Comparison of ENCODE assay signal across 1 cellular context in genomic region chr3:42035007-42035406, GRCh38.
TF ChIP-seq lines count a peak whose summit lies in the region.

No MANE protein-coding gene starts in this region.

TF ChIP-seq in GM23338, 12 proteins besides CTCF, POLR2A, EP300 and RAD21 (continued from another document):
- TF ChIP-seq, protein P1, sequence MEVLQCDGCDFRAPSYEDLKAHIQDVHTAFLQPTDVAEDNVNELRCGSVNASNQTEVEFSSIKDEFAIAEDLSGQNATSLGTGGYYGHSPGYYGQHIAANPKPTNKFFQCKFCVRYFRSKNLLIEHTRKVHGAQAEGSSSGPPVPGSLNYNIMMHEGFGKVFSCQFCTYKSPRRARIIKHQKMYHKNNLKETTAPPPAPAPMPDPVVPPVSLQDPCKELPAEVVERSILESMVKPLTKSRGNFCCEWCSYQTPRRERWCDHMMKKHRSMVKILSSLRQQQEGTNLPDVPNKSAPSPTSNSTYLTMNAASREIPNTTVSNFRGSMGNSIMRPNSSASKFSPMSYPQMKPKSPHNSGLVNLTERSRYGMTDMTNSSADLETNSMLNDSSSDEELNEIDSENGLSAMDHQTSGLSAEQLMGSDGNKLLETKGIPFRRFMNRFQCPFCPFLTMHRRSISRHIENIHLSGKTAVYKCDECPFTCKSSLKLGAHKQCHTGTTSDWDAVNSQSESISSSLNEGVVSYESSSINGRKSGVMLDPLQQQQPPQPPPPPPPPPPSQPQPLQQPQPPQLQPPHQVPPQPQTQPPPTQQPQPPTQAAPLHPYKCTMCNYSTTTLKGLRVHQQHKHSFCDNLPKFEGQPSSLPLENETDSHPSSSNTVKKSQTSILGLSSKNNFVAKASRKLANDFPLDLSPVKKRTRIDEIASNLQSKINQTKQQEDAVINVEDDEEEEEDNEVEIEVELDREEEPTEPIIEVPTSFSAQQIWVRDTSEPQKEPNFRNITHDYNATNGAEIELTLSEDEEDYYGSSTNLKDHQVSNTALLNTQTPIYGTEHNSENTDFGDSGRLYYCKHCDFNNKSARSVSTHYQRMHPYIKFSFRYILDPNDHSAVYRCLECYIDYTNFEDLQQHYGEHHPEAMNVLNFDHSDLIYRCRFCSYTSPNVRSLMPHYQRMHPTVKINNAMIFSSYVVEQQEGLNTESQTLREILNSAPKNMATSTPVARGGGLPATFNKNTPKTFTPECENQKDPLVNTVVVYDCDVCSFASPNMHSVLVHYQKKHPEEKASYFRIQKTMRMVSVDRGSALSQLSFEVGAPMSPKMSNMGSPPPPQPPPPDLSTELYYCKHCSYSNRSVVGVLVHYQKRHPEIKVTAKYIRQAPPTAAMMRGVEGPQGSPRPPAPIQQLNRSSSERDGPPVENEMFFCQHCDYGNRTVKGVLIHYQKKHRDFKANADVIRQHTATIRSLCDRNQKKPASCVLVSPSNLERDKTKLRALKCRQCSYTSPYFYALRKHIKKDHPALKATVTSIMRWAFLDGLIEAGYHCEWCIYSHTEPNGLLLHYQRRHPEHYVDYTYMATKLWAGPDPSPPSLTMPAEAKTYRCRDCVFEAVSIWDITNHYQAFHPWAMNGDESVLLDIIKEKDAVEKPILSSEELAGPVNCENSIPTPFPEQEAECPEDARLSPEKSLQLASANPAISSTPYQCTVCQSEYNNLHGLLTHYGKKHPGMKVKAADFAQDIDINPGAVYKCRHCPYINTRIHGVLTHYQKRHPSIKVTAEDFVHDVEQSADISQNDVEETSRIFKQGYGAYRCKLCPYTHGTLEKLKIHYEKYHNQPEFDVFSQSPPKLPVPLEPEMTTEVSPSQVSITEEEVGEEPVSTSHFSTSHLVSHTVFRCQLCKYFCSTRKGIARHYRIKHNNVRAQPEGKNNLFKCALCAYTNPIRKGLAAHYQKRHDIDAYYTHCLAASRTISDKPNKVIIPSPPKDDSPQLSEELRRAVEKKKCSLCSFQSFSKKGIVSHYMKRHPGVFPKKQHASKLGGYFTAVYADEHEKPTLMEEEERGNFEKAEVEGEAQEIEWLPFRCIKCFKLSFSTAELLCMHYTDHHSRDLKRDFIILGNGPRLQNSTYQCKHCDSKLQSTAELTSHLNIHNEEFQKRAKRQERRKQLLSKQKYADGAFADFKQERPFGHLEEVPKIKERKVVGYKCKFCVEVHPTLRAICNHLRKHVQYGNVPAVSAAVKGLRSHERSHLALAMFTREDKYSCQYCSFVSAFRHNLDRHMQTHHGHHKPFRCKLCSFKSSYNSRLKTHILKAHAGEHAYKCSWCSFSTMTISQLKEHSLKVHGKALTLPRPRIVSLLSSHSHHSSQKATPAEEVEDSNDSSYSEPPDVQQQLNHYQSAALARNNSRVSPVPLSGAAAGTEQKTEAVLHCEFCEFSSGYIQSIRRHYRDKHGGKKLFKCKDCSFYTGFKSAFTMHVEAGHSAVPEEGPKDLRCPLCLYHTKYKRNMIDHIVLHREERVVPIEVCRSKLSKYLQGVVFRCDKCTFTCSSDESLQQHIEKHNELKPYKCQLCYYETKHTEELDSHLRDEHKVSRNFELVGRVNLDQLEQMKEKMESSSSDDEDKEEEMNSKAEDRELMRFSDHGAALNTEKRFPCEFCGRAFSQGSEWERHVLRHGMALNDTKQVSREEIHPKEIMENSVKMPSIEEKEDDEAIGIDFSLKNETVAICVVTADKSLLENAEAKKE (CRISPR knock-in tag; IDR thresholded peaks at IDR 0.05): no peak
- TF ChIP-seq NANOG (IDR thresholded peaks at IDR 0.05; ENCODE audit: borderline replicate concordance) (no peak), EZH2phosphoT487 (IDR thresholded peaks at IDR 0.05; ENCODE audit: unreplicated experiment) (no peak), POLR2AphosphoS5 (IDR thresholded peaks at IDR 0.05; ENCODE audit: low read depth) (no peak), ZNF331 (CRISPR knock-in tag; IDR thresholded peaks at IDR 0.05; ENCODE audit: low read depth) (no peak), EZH2 (IDR thresholded peaks at IDR 0.05; ENCODE audit: low read depth, unreplicated experiment) (no peak), ZNF114 (CRISPR knock-in tag; IDR thresholded peaks at IDR 0.05) (no peak), JUNB (IDR thresholded peaks at IDR 0.05; ENCODE audit: unreplicated experiment) (no peak)
- TF ChIP-seq, protein P2, sequence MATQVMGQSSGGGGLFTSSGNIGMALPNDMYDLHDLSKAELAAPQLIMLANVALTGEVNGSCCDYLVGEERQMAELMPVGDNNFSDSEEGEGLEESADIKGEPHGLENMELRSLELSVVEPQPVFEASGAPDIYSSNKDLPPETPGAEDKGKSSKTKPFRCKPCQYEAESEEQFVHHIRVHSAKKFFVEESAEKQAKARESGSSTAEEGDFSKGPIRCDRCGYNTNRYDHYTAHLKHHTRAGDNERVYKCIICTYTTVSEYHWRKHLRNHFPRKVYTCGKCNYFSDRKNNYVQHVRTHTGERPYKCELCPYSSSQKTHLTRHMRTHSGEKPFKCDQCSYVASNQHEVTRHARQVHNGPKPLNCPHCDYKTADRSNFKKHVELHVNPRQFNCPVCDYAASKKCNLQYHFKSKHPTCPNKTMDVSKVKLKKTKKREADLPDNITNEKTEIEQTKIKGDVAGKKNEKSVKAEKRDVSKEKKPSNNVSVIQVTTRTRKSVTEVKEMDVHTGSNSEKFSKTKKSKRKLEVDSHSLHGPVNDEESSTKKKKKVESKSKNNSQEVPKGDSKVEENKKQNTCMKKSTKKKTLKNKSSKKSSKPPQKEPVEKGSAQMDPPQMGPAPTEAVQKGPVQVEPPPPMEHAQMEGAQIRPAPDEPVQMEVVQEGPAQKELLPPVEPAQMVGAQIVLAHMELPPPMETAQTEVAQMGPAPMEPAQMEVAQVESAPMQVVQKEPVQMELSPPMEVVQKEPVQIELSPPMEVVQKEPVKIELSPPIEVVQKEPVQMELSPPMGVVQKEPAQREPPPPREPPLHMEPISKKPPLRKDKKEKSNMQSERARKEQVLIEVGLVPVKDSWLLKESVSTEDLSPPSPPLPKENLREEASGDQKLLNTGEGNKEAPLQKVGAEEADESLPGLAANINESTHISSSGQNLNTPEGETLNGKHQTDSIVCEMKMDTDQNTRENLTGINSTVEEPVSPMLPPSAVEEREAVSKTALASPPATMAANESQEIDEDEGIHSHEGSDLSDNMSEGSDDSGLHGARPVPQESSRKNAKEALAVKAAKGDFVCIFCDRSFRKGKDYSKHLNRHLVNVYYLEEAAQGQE (IDR thresholded peaks at IDR 0.05; ENCODE audit: unreplicated experiment): no peak
